9 cellular contexts compared by ENCODE assay signal in genomic region chr5:162217037-162217436, GRCh38.
"Had no signal": no experiment of that assay in that cellular context is flagged by ENCODE, and none has a peak within 500 bp of the region (broad histone marks: within the 10 kb centered on the region; RNA-seq: fewer than 3 reads in every experiment).

No MANE protein-coding gene starts in this region.

- H3K4me3 ChIP-seq: GM23248, GM23338, HAP-1 had no signal

- H3K9me3 ChIP-seq: HAP-1 had no signal

- DNase-seq: GM23248, GOT3, H7, H9, HCEC 1CT, HFFc6 had no signal

- H3K36me3 ChIP-seq: HAP-1 had no signal

- H3K9me3 Mint-ChIP-seq: GM23338, H9 had no signal

- H3K4me1 Mint-ChIP-seq: GM23338, H9 had no signal

- H3K27ac ChIP-seq: GM23248 had no signal

- H3K4me3 Mint-ChIP-seq: GM23338, H9, HFFc6 had no signal

- H3K27ac Mint-ChIP-seq: GM23338, HFFc6 had no signal

- ATAC-seq: GM23338, HCT116 had no signal

- H3K4me1 ChIP-seq: HAP-1 had no signal
